Comparison of ENCODE assay signal across 26 cellular contexts in genomic region chr20:43415661-43416430, GRCh38. TPM values are rescaled to one million over a fixed set of nuclear protein-coding genes. Genes with fewer than 3 reads are reported as not detected.
DNase-seq lines count a peak whose midpoint lies in the region; ATAC-seq, FAIRE-seq and TF ChIP-seq lines count a peak whose summit lies in the region.
"Had no signal": no experiment of that assay in that cellular context is flagged by ENCODE, and none has a peak within 500 bp of the region (broad histone marks: within the 10 kb centered on the region; RNA-seq: fewer than 3 reads in every experiment).

No MANE protein-coding gene starts in this region.

- no peaks in the 10 kb centered on the region for H3K9me2 ChIP-seq in SK-N-SH

- POLR2A ChIA-PET in SK-N-SH (lab: Yijun Ruan, JAX) (no interaction called here), WTC11 (lab: Charles Lee) (no interaction called here), HepG2 (lab: Yijun Ruan, JAX) (no interaction called here), Caco-2 (lab: Charles Lee) (no interaction called here)

- TF ChIP-seq EP300 in SK-N-SH (IDR thresholded peaks at IDR 0.05; ENCODE audit: borderline replicate concordance in 1 of 2, low read depth in 1 of 2, low read length in 1 of 2) (no peak), HepG2 (IDR thresholded peaks at IDR 0.05; ENCODE audit: low read depth in 2 of 2, low read length in 2 of 2) (no peak), HepG2 (CRISPR knock-in tag; IDR thresholded peaks at IDR 0.05; ENCODE audit: borderline replicate concordance) (no peak), upper lobe of left lung (IDR thresholded peaks at IDR 0.05) (no peak)

- H3K27me3 Mint-ChIP-seq in WTC11 (ENCODE audit: low read depth) (peaks cover 13% of the 10 kb centered on the region), Caco-2 (ENCODE audit: insufficient read depth, unreplicated experiment) (peaks cover 11% of the 10 kb centered on the region)

- H3K4me1 Mint-ChIP-seq in WTC11 (no peaks in the 10 kb centered on the region), Caco-2 (ENCODE audit: low read depth, unreplicated experiment) (no peaks in the 10 kb centered on the region)

- H3K79me2 ChIP-seq in SK-N-SH (ENCODE audit: insufficient read depth) (no peaks in the 10 kb centered on the region), HepG2 (ENCODE audit: insufficient read depth, low read length) (no peaks in the 10 kb centered on the region)

- H3K4me1 ChIP-seq in SK-N-SH (ENCODE audit: control insufficient read depth in 1 of 2, insufficient read depth in 2 of 2, low read depth in 1 of 2, low read length in 1 of 2), result peaks cover 0 to 10% of the 10 kb centered on the region in 2 experiments; a peak in 1 of 4 replicates
- H3K4me1 ChIP-seq in HepG2 (ENCODE audit: insufficient read depth, low read length), result no peaks in the 10 kb centered on the region
- H3K4me1 ChIP-seq in upper lobe of left lung, result no peaks in the 10 kb centered on the region
- no peaks in the 10 kb centered on the region for H3K4me1 ChIP-seq in Caco-2
- H3K4me1 ChIP-seq in ascending aorta, result no peaks in the 10 kb centered on the region
- H3K4me1 ChIP-seq: BLaER1 had no signal

- H3K27me3 ChIP-seq in SK-N-SH (ENCODE audit: insufficient read depth) (no peaks in the 10 kb centered on the region), HepG2 (ENCODE audit: control insufficient read depth in 1 of 2, insufficient read depth in 2 of 2, low read length in 2 of 2) (peaks cover 0 to 6% of the 10 kb centered on the region in 2 experiments; a peak in 1 of 5 replicates), upper lobe of left lung (no peaks in the 10 kb centered on the region), Caco-2 (replicated peaks; ENCODE audit: control insufficient read depth, insufficient read depth, low read length) (no peaks in the 10 kb centered on the region), ascending aorta (no peaks in the 10 kb centered on the region)
- H3K27me3 ChIP-seq: BLaER1 had no signal

- no peak overlapping the region for H3K4me3 Mint-ChIP-seq in WTC11
- no peak overlapping the region for H3K4me3 Mint-ChIP-seq in Caco-2 (ENCODE audit: unreplicated experiment)
- H3K4me3 Mint-ChIP-seq: CD4-positive, alpha-beta T cell had no signal

- H3K4me2 ChIP-seq in SK-N-SH, result no peak overlapping the region
- H3K4me2 ChIP-seq in HepG2 (ENCODE audit: low read depth, low read length), result no peak overlapping the region
- H3K4me2 ChIP-seq: BLaER1 had no signal

- no peaks in the 10 kb centered on the region for H3F3A ChIP-seq in SK-N-SH (replicated peaks; ENCODE audit: insufficient read depth)

- H3K4me3 ChIP-seq in SK-N-SH (ENCODE audit: low read depth in 2 of 2, low read length in 1 of 2) (no peak overlapping the region), HepG2 (replicated peaks in 1 of 3; ENCODE audit: insufficient read depth in 1 of 3, low read depth in 2 of 3, low read length in 3 of 3) (no peak overlapping the region), upper lobe of left lung (no peak overlapping the region), Caco-2 (ENCODE audit: low read depth, low read length) (no peak overlapping the region), ascending aorta (no peak overlapping the region)
- H3K4me3 ChIP-seq: BLaER1 had no signal

- intact Hi-C loops in HepG2 (cut with micrococcal nuclease; ENCODE audit: unreplicated experiment) (no loop called here), Caco-2 (cut with micrococcal nuclease; ENCODE audit: unreplicated experiment) (no loop called here), ascending aorta (cut with DNase I) (no loop called here)

- no peak for TF ChIP-seq RAD21 in SK-N-SH (IDR thresholded peaks at IDR 0.05; ENCODE audit: low read length)
- TF ChIP-seq RAD21 in HepG2 (CRISPR knock-in tag; IDR thresholded peaks at IDR 0.05), result no peak

- FAIRE-seq in HepG2 (lab: Jason Lieb, UNC), result no peak
- FAIRE-seq: G401.6, GM12892 had no signal

- TF ChIP-seq CTCF in SK-N-SH (IDR thresholded peaks at IDR 0.05) (no peak), WTC11 (IDR thresholded peaks at IDR 0.05) (no peak), HepG2 (CRISPR knock-in tag; IDR thresholded peaks at IDR 0.05) (no peak), upper lobe of left lung (IDR thresholded peaks at IDR 0.05) (no peak), Caco-2 (IDR thresholded peaks at IDR 0.05; ENCODE audit: insufficient read depth in 1 of 2, low read depth in 1 of 2, low read length in 1 of 2, severe bottlenecking in 1 of 2, unreplicated experiment in 1 of 2) (no peak), ascending aorta (IDR thresholded peaks at IDR 0.05) (no peak)

- ATAC-seq in SK-N-SH treated with all-trans-retinoic acid at 6 μM for 48 hours, result no peak
- peak; percentile 28 for ATAC-seq in WTC11
- ATAC-seq in HepG2, result peak; percentile 64
- ATAC-seq in upper lobe of left lung (ENCODE audit: low FRiP score in 2 of 2), result peak; percentile 31 to 62
- no peak for ATAC-seq in HG02840 (IDR thresholded peaks at IDR 0.05; ENCODE audit: low FRiP score, unreplicated experiment)

- H3K9me3 ChIP-seq in SK-N-SH (peaks cover 5% of the 10 kb centered on the region; the same call in 1 of the 2 replicates), HepG2 (ENCODE audit: low read length) (peaks cover 28% of the 10 kb centered on the region), upper lobe of left lung (peaks cover 12 to 26% (median 19%) of the 10 kb centered on the region in 4 donors), Caco-2 (peaks cover 32% of the 10 kb centered on the region), ascending aorta (peaks cover 8 to 18% of the 10 kb centered on the region in 2 donors)

- in situ Hi-C loops in HepG2 (cut with HindIII; ENCODE audit: extremely low pct_ligation_motif_present, low pct_unique_long_range_greater_than_20kb), result no loop called here

- no peaks in the 10 kb centered on the region for H3K36me3 ChIP-seq in SK-N-SH (replicated peaks in 1 of 2; ENCODE audit: control insufficient read depth in 1 of 2, insufficient read depth in 2 of 2, low read length in 1 of 2)
- no peaks in the 10 kb centered on the region for H3K36me3 ChIP-seq in HepG2 (replicated peaks in 1 of 2; ENCODE audit: control insufficient read depth in 1 of 2, insufficient read depth in 2 of 2, low read length in 2 of 2)
- H3K36me3 ChIP-seq in upper lobe of left lung, result no peaks in the 10 kb centered on the region
- H3K36me3 ChIP-seq in Caco-2 (ENCODE audit: control insufficient read depth, insufficient read depth, low read length), result no peaks in the 10 kb centered on the region
- no peaks in the 10 kb centered on the region for H3K36me3 ChIP-seq in ascending aorta
- H3K36me3 ChIP-seq: BLaER1 had no signal

- DNase-seq in SK-N-SH (peak; percentile 39), WTC11 (ENCODE audit: low spot score) (no peak), HepG2 (ENCODE audit: low spot score) (no peak), upper lobe of left lung (peak in 1 of 2 donors; percentile 34), Caco-2 (no peak), ascending aorta (ENCODE audit: low spot score in 2 of 2) (no peak)
- DNase-seq: ACHN; CD4-positive, alpha-beta T cell; COR-L47; DMS 273 treated with DMSO at 0.1 percent for 48 hours; DND-41; GOT3; KBM-7; MM.1S; NCI-H1048; NCI-H1417 treated with DMSO at 0.1 percent for 48 hours; NCI-H187 treated with DMSO at 0.1 percent for 48 hours; NCI-H2107; NCI-H748 treated with DMSO at 0.1 percent for 48 hours; Right ventricle myocardium superior had no signal

- CTCF ChIA-PET in SK-N-SH (lab: Yijun Ruan, JAX), result interaction anchor here (0.6 to 1.0 kb wide), 2 partner anchors 28 to 1681 kb away, joined by 3 read pairs; no protein-coding TSS in a partner anchor
- CTCF ChIA-PET in WTC11 (lab: Charles Lee), result no interaction called here
- CTCF ChIA-PET in HepG2 (lab: Yijun Ruan, JAX; ENCODE audit: low intra/inter-chr PET ratio, low total read pairs), result no interaction called here
- CTCF ChIA-PET in Caco-2 (lab: Charles Lee), result interaction anchor here (0.9 kb wide), 1 partner anchor 56 kb away, joined by 3 read pairs; no protein-coding TSS in a partner anchor

- no TSS peak for BruUV-seq in HepG2 (replicated peaks; lab: Mats Ljungman, UMichigan)
- no TSS peak for BruUV-seq in Caco-2 (replicated peaks; lab: Mats Ljungman, UMichigan)

- H3K36me3 Mint-ChIP-seq in WTC11 (peaks cover 25% of the 10 kb centered on the region), Caco-2 (ENCODE audit: insufficient read depth, unreplicated experiment) (no peaks in the 10 kb centered on the region)

- no peak overlapping the region for H3K9ac ChIP-seq in SK-N-SH
- no peak overlapping the region for H3K9ac ChIP-seq in HepG2 (ENCODE audit: insufficient read depth, low read depth, low read length)
- H3K9ac ChIP-seq: BLaER1 had no signal

- no peaks in the 10 kb centered on the region for H4K20me1 ChIP-seq in SK-N-SH (ENCODE audit: insufficient read depth)
- H4K20me1 ChIP-seq in HepG2 (ENCODE audit: insufficient read depth, low read length), result no peaks in the 10 kb centered on the region
- H4K20me1 ChIP-seq: BLaER1 had no signal

- H3K9me3 Mint-ChIP-seq in WTC11 (peaks cover 40% of the 10 kb centered on the region), Caco-2 (ENCODE audit: unreplicated experiment) (peaks cover 35% of the 10 kb centered on the region)

- 20% methylated on average over 6 of the region's 12 CpGs for WGBS in SK-N-SH (ENCODE audit: low lambda C conversion rate)
- 22% methylated on average over 12 of the region's 12 CpGs for WGBS in HepG2 (ENCODE audit: low lambda C conversion rate)
- 71 to 80% methylated on average over 8 to 12 of the region's 12 CpGs for WGBS in upper lobe of left lung, 2 donors

- TF ChIP-seq POLR2A in HepG2 (IDR thresholded peaks at IDR 0.05; ENCODE audit: insufficient read depth in 1 of 2, low read depth in 2 of 2, low read length in 2 of 2) (no peak), upper lobe of left lung (IDR thresholded peaks at IDR 0.05) (no peak)

- no peak overlapping the region for H2AFZ ChIP-seq in SK-N-SH (ENCODE audit: low read depth)
- no peak overlapping the region for H2AFZ ChIP-seq in HepG2 (ENCODE audit: low read length)

- H3K27ac Mint-ChIP-seq in WTC11, result no peak overlapping the region
- no peak overlapping the region for H3K27ac Mint-ChIP-seq in Caco-2 (ENCODE audit: unreplicated experiment)
- H3K27ac Mint-ChIP-seq: CD4-positive, alpha-beta T cell had no signal

- H3K27ac ChIP-seq in SK-N-SH (ENCODE audit: low read depth in 2 of 2, low read length in 1 of 2), result no peak overlapping the region; a peak in 1 of 4 replicates
- H3K27ac ChIP-seq in HepG2 (ENCODE audit: extremely low read length, insufficient read depth, low read length), result no peak overlapping the region
- H3K27ac ChIP-seq in upper lobe of left lung, result no peak overlapping the region
- H3K27ac ChIP-seq in ascending aorta, result no peak overlapping the region
- H3K27ac ChIP-seq: 22Rv1, BLaER1 had no signal

RNA-seq across cellular contexts. Expression of gene SRSF6, which starts 41.9 kb away (rescaled TPM):
- polyA plus RNA-seq in SK-N-SH (2012; rRNA removed) (92.6 and 126 TPM in 2 replicates), HepG2 (2011; rRNA removed) (151 and 156 TPM in 2 replicates)
- 97.0 and 98.6 TPM in 2 replicates for polyA plus RNA-seq in SK-N-SH (2012; cell fraction: cytosol; rRNA removed)
- polyA plus RNA-seq in SK-N-SH (2012; cell fraction: nucleus; rRNA removed), result 193 and 328 TPM in 2 replicates
- total RNA-seq in WTC11 (2021) (107 to 141 TPM (median 139 TPM) in 3 replicates), HepG2 (2016; rRNA removed; fragmentation: Illumina TruSeq; extraction: Trizol) (184 and 194 TPM in 2 replicates), upper lobe of left lung (100 to 1,000 TPM in 1 of 6 donors, 10 to 100 TPM in 5; 48.4 to 147 (median 93.2) TPM), Caco-2 (2022) (312 and 335 TPM in 2 replicates), ascending aorta (23.9 TPM)
- total RNA-seq in HepG2 (2016; cell fraction: cytosol; rRNA removed; fragmentation: Illumina TruSeq; extraction: Trizol; ENCODE audit: low read depth), result 15.0 and 16.0 TPM in 2 replicates
- 174 and 198 TPM in 2 replicates for total RNA-seq in HepG2 (2016; cell fraction: insoluble cytoplasmic fraction; rRNA removed; fragmentation: Illumina TruSeq; extraction: Trizol)
- total RNA-seq in HepG2 (2016; cell fraction: membrane; rRNA removed; fragmentation: Illumina TruSeq; extraction: Trizol), result 47.5 and 54.5 TPM in 2 replicates
- total RNA-seq in HepG2 (2016; cell fraction: nucleus; rRNA removed; fragmentation: Illumina TruSeq; extraction: Trizol), result 244 and 253 TPM in 2 replicates
- polyA plus RNA-seq in HepG2 (2011; cell fraction: cytosol; rRNA removed), result 62.2 and 93.1 TPM in 2 replicates
- 386 and 421 TPM in 2 replicates for polyA plus RNA-seq in HepG2 (2011; cell fraction: nucleus; rRNA removed)
- 116 and 122 TPM in 2 replicates for polyA plus RNA-seq in HepG2 (2012)
- polyA plus RNA-seq in HepG2 (2016; cell fraction: cytosol; fragmentation: Illumina TruSeq; extraction: Trizol; ENCODE audit: low read depth), result 13.9 and 17.6 TPM in 2 replicates
- 195 and 211 TPM in 2 replicates for polyA plus RNA-seq in HepG2 (2016; cell fraction: insoluble cytoplasmic fraction; fragmentation: Illumina TruSeq; extraction: Trizol; ENCODE audit: low read depth)
- 30.9 and 36.1 TPM in 2 replicates for polyA plus RNA-seq in HepG2 (2016; cell fraction: membrane; fragmentation: Illumina TruSeq; extraction: Trizol; ENCODE audit: low read depth)
- polyA plus RNA-seq in HepG2 (2016; cell fraction: nucleus; fragmentation: Illumina TruSeq; extraction: Trizol; ENCODE audit: insufficient read depth, low read depth), result 597 and 599 TPM in 2 replicates
- polyA minus RNA-seq in HepG2 (2011; rRNA and poly(A)+ RNA removed; ENCODE audit: low replicate concordance), result 66.2 and 97.9 TPM in 2 replicates
- polyA minus RNA-seq in HepG2 (2011; cell fraction: cytosol; rRNA and poly(A)+ RNA removed), result 39.1 and 45.4 TPM in 2 replicates
- polyA minus RNA-seq in HepG2 (2011; cell fraction: nucleus; rRNA and poly(A)+ RNA removed), result 358 and 382 TPM in 2 replicates

Comparison
In these comparisons a context has a peak if more than half of its experiments do, and no peak if none do; other contexts are left out.
1. ATAC-seq: peak in WTC11 (single experiment), HepG2 (single experiment) and upper lobe of left lung (2 of 2); none in SK-N-SH treated with all-trans-retinoic acid at 6 μM for 48 hours (single experiment) and HG02840 (single experiment).
2. CTCF ChIA-PET loops: an anchor here in SK-N-SH (0.6 to 1.0 kb wide) and Caco-2 (0.9 kb wide); none called in WTC11 and HepG2.